12 cellular contexts compared by ENCODE assay signal in genomic region chrX:71542825-71543224, GRCh38. TPM values are rescaled to one million over a fixed set of nuclear protein-coding genes. Genes with fewer than 3 reads are reported as not detected.
A peak's percentile ranks its signal among the peaks of the same experiment; 100 is the strongest.
DNase-seq lines count a peak whose midpoint lies in the region; ATAC-seq, FAIRE-seq and TF ChIP-seq lines count a peak whose summit lies in the region.
"Had no signal": no experiment of that assay in that cellular context is flagged by ENCODE, and none has a peak within 500 bp of the region (broad histone marks: within the 10 kb centered on the region; RNA-seq: fewer than 3 reads in every experiment).

No MANE protein-coding gene starts in this region.

- POLR2A ChIA-PET in CD4-positive, alpha-beta T cell (lab: Charles Lee), result interaction anchor here (0.7 kb wide), 1 partner anchor 10 kb away, joined by 3 read pairs; the partner anchor contains the start of gene OGT

- no peak for ATAC-seq in CD4-positive, alpha-beta T cell (ENCODE audit: poor library complexity)
- peak in 1 of 2 donors; percentile 45 for ATAC-seq in activated naive CD4-positive, alpha-beta T cell treated with anti-CD3 and anti-CD28 coated beads, Interleukin-2, amount 50 U/mL, for 72 hours
- ATAC-seq in memory B cell (ENCODE audit: low read depth), result no peak

- H3K9me3 Mint-ChIP-seq in CD4-positive, alpha-beta T cell, result no peaks in the 10 kb centered on the region
- no peaks in the 10 kb centered on the region for H3K9me3 Mint-ChIP-seq in activated naive CD4-positive, alpha-beta T cell treated with anti-CD3 and anti-CD28 coated beads, Interleukin-2, amount 50 U/mL, for 72 hours
- H3K9me3 Mint-ChIP-seq in memory B cell, result no peaks in the 10 kb centered on the region
- H3K9me3 Mint-ChIP-seq: IgD-negative memory B cell, neural crest cell had no signal

- no peaks in the 10 kb centered on the region for H3K9me3 ChIP-seq in CD4-positive, alpha-beta T cell (ENCODE audit: control insufficient read depth, low read length)

- peak; percentile 64 for FAIRE-seq in GM19239 (lab: Jason Lieb, UNC)
- FAIRE-seq: TTC549 had no signal

- peaks cover 90% of the 10 kb centered on the region for H3K36me3 Mint-ChIP-seq in CD4-positive, alpha-beta T cell (ENCODE audit: low read depth)
- H3K36me3 Mint-ChIP-seq in activated naive CD4-positive, alpha-beta T cell treated with anti-CD3 and anti-CD28 coated beads, Interleukin-2, amount 50 U/mL, for 72 hours, result peaks cover 6 to 42% of the 10 kb centered on the region in 2 donors
- peaks cover 16% of the 10 kb centered on the region for H3K36me3 Mint-ChIP-seq in memory B cell
- H3K36me3 Mint-ChIP-seq: IgD-negative memory B cell had no signal

- intact Hi-C loops in CD4-positive, alpha-beta T cell (cut with DNase I, micrococcal nuclease), result loop anchor here in 1 of 2 experiments (5.0 kb wide), 1 partner anchor 34 kb away; the partner anchor contains the start of gene GCNA

- TF ChIP-seq CTCF in CD4-positive, alpha-beta T cell (IDR thresholded peaks at IDR 0.05), result no peak

- H3K27ac ChIP-seq in CD4-positive, alpha-beta T cell (ENCODE audit: low read depth, low read length), result no peak overlapping the region

- H3K27ac Mint-ChIP-seq in CD4-positive, alpha-beta T cell, result peak overlapping the region; percentile 98
- peak overlapping the region; percentile 94 to 98 for H3K27ac Mint-ChIP-seq in activated naive CD4-positive, alpha-beta T cell treated with anti-CD3 and anti-CD28 coated beads, Interleukin-2, amount 50 U/mL, for 72 hours
- peak overlapping the region; percentile 88 for H3K27ac Mint-ChIP-seq in memory B cell

- no peaks in the 10 kb centered on the region for H3K27me3 ChIP-seq in CD4-positive, alpha-beta T cell (ENCODE audit: control insufficient read depth, insufficient read depth, low read length)

- CTCF ChIA-PET in CD4-positive, alpha-beta T cell (lab: Charles Lee), result interaction anchor here (0.6 to 0.7 kb wide), 2 partner anchors 8 to 146 kb away, joined by 4 to 5 read pairs; no protein-coding TSS in a partner anchor

- H3K27me3 Mint-ChIP-seq in CD4-positive, alpha-beta T cell, result no peaks in the 10 kb centered on the region
- H3K27me3 Mint-ChIP-seq in memory B cell, result no peaks in the 10 kb centered on the region
- H3K27me3 Mint-ChIP-seq: IgD-negative memory B cell had no signal

- no peak for DNase-seq in CD4-positive, alpha-beta T cell
- DNase-seq in GM19239 (ENCODE audit: insufficient read length, low spot score), result no peak
- DNase-seq in activated naive CD4-positive, alpha-beta T cell treated with anti-CD3 and anti-CD28 coated beads, Interleukin-2, amount 50 U/mL, for 72 hours (ENCODE audit: low spot score in 2 of 2), result no peak
- no peak for DNase-seq in memory B cell (ENCODE audit: low spot score in 2 of 2)
- no peak for DNase-seq in NCI-H774 (lab: John Stamatoyannopoulos, UW)
- no peak for DNase-seq in OCI-M2 (lab: John Stamatoyannopoulos, UW; ENCODE audit: unreplicated experiment)
- no peak for DNase-seq in NOMO-1 treated with dmso at 0.1 percent for 144 hours (lab: John Stamatoyannopoulos, UW; ENCODE audit: unreplicated experiment)
- DNase-seq in DMS79 treated with DMSO at 0.1 percent for 48 hours (lab: John Stamatoyannopoulos, UW), result no peak
- DNase-seq: DMS 273 treated with DMSO at 0.1 percent for 48 hours had no signal

- H3K4me1 Mint-ChIP-seq in CD4-positive, alpha-beta T cell (ENCODE audit: low read depth), result peaks cover 76% of the 10 kb centered on the region
- H3K4me1 Mint-ChIP-seq in memory B cell, result peaks cover 25% of the 10 kb centered on the region

- H3K4me3 Mint-ChIP-seq in CD4-positive, alpha-beta T cell, result peak overlapping the region; percentile 65
- no peak overlapping the region for H3K4me3 Mint-ChIP-seq in memory B cell
- H3K4me3 Mint-ChIP-seq: neural crest cell had no signal

RNA-seq across cellular contexts. Expression of gene OGT, which starts 9.9 kb away (rescaled TPM):
- 100 to 1,000 TPM; 279 to 295 TPM for total RNA-seq in CD4-positive, alpha-beta T cell
- 100 to 1,000 TPM; 362 to 427 TPM for total RNA-seq in activated naive CD4-positive, alpha-beta T cell treated with anti-CD3 and anti-CD28 coated beads, Interleukin-2, amount 50 U/mL, for 72 hours

RNA-seq across cellular contexts. Expression of gene GCNA, which starts 35.4 kb away (rescaled TPM):
- 1 to 10 TPM; 1.7 to 2.3 TPM for total RNA-seq in CD4-positive, alpha-beta T cell
- total RNA-seq in activated naive CD4-positive, alpha-beta T cell treated with anti-CD3 and anti-CD28 coated beads, Interleukin-2, amount 50 U/mL, for 72 hours, result 1 to 10 TPM; 4.1 to 6.0 TPM
